Comparison of ENCODE assay signal across 9 cellular contexts in genomic region chr3:74217467-74217866, GRCh38.
"Had no signal": no experiment of that assay in that cellular context is flagged by ENCODE, and none has a peak within 500 bp of the region (broad histone marks: within the 10 kb centered on the region; RNA-seq: fewer than 3 reads in every experiment).

No MANE protein-coding gene starts in this region.

- H2AFZ ChIP-seq: GM23248 had no signal

- H3K36me3 ChIP-seq: HAP-1 had no signal

- H3K9me3 ChIP-seq: HAP-1 had no signal

- DNase-seq: GM23248, GOT3, H7, HFFc6, KBM-7 had no signal

- H3K4me3 ChIP-seq: GM23248, HAP-1 had no signal

- H3K4me2 ChIP-seq: KMS-11 had no signal

- H3K27ac ChIP-seq: GM23248, KMS-11 had no signal

- H3K4me1 ChIP-seq: HAP-1 had no signal

- H3K9ac ChIP-seq: GM23248, KMS-11 had no signal

- FAIRE-seq: HTR-8/SVneo had no signal

- ATAC-seq: HCT116 had no signal
